ENCODE assay signal across 1 cellular context in genomic region chr1:2049517-2050481, GRCh38.
TF ChIP-seq lines count a peak whose summit lies in the region.

Gene PRKCZ, plus strand, starts transcription at chr1:2050411. Its CDS starts 220 bp downstream, at chr1:2050631.

TF ChIP-seq in HepG2, 621 proteins besides CTCF, POLR2A, EP300 and RAD21 (continued from another document and continues in another):
- TF ChIP-seq ZNF407 (CRISPR knock-in tag; IDR thresholded peaks at IDR 0.05; ENCODE audit: not compliant biosample characterization): no peak
- TF ChIP-seq JUND (CRISPR knock-in tag; IDR thresholded peaks at IDR 0.05): no peak
- TF ChIP-seq HNF4G (IDR thresholded peaks at IDR 0.05; ENCODE audit: borderline replicate concordance, low read depth, low read length): no peak
- TF ChIP-seq HNF4G (CRISPR knock-in tag; IDR thresholded peaks at IDR 0.05; ENCODE audit: borderline replicate concordance, low read depth): no peak
- TF ChIP-seq IRF1 (CRISPR knock-in tag; IDR thresholded peaks at IDR 0.05; ENCODE audit: low read depth): no peak
- TF ChIP-seq AKNA (CRISPR knock-in tag; IDR thresholded peaks at IDR 0.05; ENCODE audit: borderline replicate concordance): no peak
- TF ChIP-seq ZFP41 (CRISPR knock-in tag; IDR thresholded peaks at IDR 0.05; ENCODE audit: borderline replicate concordance): no peak
- no peak for TF ChIP-seq PHB2 (IDR thresholded peaks at IDR 0.05; ENCODE audit: partially characterized antibody)
- TF ChIP-seq ZNF891 (CRISPR knock-in tag; IDR thresholded peaks at IDR 0.05): no peak
- peak; percentile 81 for TF ChIP-seq ZNF501 (CRISPR knock-in tag; IDR thresholded peaks at IDR 0.05)
- TF ChIP-seq BORCS8-MEF2B (CRISPR knock-in tag; IDR thresholded peaks at IDR 0.05): 0 out of 2 replicates have a peak, but pooled peaks have one; percentile 43
- TF ChIP-seq KDM3A (CRISPR knock-in tag; IDR thresholded peaks at IDR 0.05; ENCODE audit: low read depth): peak; percentile 62; the same call in 1 of the 2 replicates
- peak; percentile 59 for TF ChIP-seq SAP130 (CRISPR knock-in tag; IDR thresholded peaks at IDR 0.05; ENCODE audit: low read depth)
- 0 out of 2 replicates have a peak, but pooled peaks have one; percentile 18 for TF ChIP-seq ZSCAN21 (CRISPR knock-in tag; IDR thresholded peaks at IDR 0.05; ENCODE audit: borderline replicate concordance)
- no peak; the same call in 1 of the 2 replicates for TF ChIP-seq ZNF609 (CRISPR knock-in tag; IDR thresholded peaks at IDR 0.05; ENCODE audit: borderline replicate concordance)
- TF ChIP-seq ZNF468 (CRISPR knock-in tag; IDR thresholded peaks at IDR 0.05): no peak
- no peak for TF ChIP-seq AHDC1 (CRISPR knock-in tag; IDR thresholded peaks at IDR 0.05; ENCODE audit: borderline replicate concordance)
- no peak for TF ChIP-seq ZNF672 (CRISPR knock-in tag; IDR thresholded peaks at IDR 0.05)
- TF ChIP-seq ZNF549 (CRISPR knock-in tag; IDR thresholded peaks at IDR 0.05): no peak
- TF ChIP-seq ISL2 (CRISPR knock-in tag; IDR thresholded peaks at IDR 0.05): peak; percentile 53
- TF ChIP-seq ZNF383 (CRISPR knock-in tag; IDR thresholded peaks at IDR 0.05; ENCODE audit: borderline replicate concordance): no peak
- TF ChIP-seq KDM5A (IDR thresholded peaks at IDR 0.05; ENCODE audit: borderline replicate concordance, low read length): no peak; the same call in 1 of the 2 replicates
- no peak for TF ChIP-seq LBX2 (CRISPR knock-in tag; IDR thresholded peaks at IDR 0.05; ENCODE audit: borderline replicate concordance)
- no peak for TF ChIP-seq HIC2 (CRISPR knock-in tag; IDR thresholded peaks at IDR 0.05; ENCODE audit: low read depth)
- no peak for TF ChIP-seq REXO4 (CRISPR knock-in tag; IDR thresholded peaks at IDR 0.05; ENCODE audit: borderline replicate concordance)
